ENCODE assay signal across 11 cellular contexts in the genomic region with DNA sequence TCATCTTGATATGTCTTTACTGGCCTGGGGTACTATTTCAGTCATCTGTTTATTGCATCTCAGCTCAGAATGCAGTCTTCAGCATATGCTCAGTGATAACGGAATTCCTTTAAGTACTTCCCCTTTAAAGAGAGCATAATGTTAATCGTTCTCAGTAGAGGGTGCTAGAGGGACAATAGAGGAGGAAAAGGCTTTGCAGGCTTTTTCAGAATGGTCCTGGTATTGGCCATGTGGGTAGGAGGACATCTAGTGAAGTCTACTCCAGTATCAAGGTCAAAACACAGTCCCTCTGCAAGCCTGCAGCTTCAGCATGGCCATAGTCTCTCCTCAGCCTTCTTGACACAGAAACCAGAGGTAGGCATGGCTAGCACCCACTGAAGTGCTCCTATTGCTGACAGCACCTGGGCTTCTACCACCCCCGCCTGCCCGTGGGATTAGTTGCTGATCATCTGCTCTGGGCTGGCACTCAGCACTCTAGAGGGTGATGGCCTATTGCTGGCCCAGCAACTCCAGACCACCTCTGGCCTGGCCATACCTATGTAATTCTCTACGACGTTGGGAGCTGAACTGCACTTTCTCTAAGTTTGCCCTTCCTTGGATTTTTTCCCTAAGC.
A peak's percentile ranks its signal among the peaks of the same experiment; 100 is the strongest.
DNase-seq lines count a peak whose midpoint lies in the region; ATAC-seq, FAIRE-seq and TF ChIP-seq lines count a peak whose summit lies in the region.
"Had no signal": no experiment of that assay in that cellular context is flagged by ENCODE, and none has a peak within 500 bp of the region (broad histone marks: within the 10 kb centered on the region; RNA-seq: fewer than 3 reads in every experiment).

No MANE protein-coding gene starts in this region.

- H3K4me1 Mint-ChIP-seq in effector memory CD8-positive, alpha-beta T cell (ENCODE audit: low read depth in 2 of 2) = no peaks in the 10 kb centered on the region
- H3K4me1 Mint-ChIP-seq: nephron had no signal

- H3K27me3 Mint-ChIP-seq in effector memory CD8-positive, alpha-beta T cell = no peaks in the 10 kb centered on the region

- DNase-seq in D721Med (ENCODE audit: insufficient read length, low spot score) (no peak), NOMO-1 treated with DMSO at 0.1 percent for 48 hours (lab: John Stamatoyannopoulos, UW; ENCODE audit: unreplicated experiment) (peak; percentile 34), iPS-NIHi7 (ENCODE audit: extremely low spot score) (peak; percentile 53), GM03348 (ENCODE audit: low spot score) (no peak), NCI-H2081 (lab: John Stamatoyannopoulos, UW) (no peak)
- DNase-seq in effector memory CD8-positive, alpha-beta T cell = no peak
- no peak for DNase-seq in central memory CD4-positive, alpha-beta T cell
- DNase-seq: activated CD8-positive, alpha-beta memory T cell treated with anti-CD3 and anti-CD28 coated beads for 24 hours; brain microvascular endothelial cell had no signal

- peak; percentile 4 for TF ChIP-seq CTCF in D721Med (IDR thresholded peaks at IDR 0.05; ENCODE audit: insufficient read depth, missing control alignments)

- H3K27ac Mint-ChIP-seq in effector memory CD8-positive, alpha-beta T cell = no peak overlapping the region
- H3K27ac Mint-ChIP-seq: nephron had no signal

- H3K36me3 Mint-ChIP-seq in effector memory CD8-positive, alpha-beta T cell (ENCODE audit: insufficient read depth) = peaks cover 2% of the 10 kb centered on the region

- ATAC-seq in GM18870 (IDR thresholded peaks at IDR 0.05; ENCODE audit: unreplicated experiment) = peak; percentile 53
- ATAC-seq in effector memory CD8-positive, alpha-beta T cell (replicated peaks) = no peak

- FAIRE-seq in D721Med (lab: Jason Lieb, UNC) = no peak

- H3K4me3 Mint-ChIP-seq in effector memory CD8-positive, alpha-beta T cell = no peak overlapping the region
- H3K4me3 Mint-ChIP-seq: nephron had no signal

- no peaks in the 10 kb centered on the region for H3K9me3 Mint-ChIP-seq in effector memory CD8-positive, alpha-beta T cell
- H3K9me3 Mint-ChIP-seq: nephron had no signal

Comparison
In these comparisons a context has a peak if more than half of its experiments do, and no peak if none do; other contexts are left out.
1. DNase-seq: peak in NOMO-1 treated with DMSO at 0.1 percent for 48 hours (single experiment) and iPS-NIHi7 (single experiment); none in D721Med (single experiment), effector memory CD8-positive, alpha-beta T cell (0 of 3), GM03348 (single experiment), NCI-H2081 (0 of 2) and central memory CD4-positive, alpha-beta T cell (single experiment).